In the genomic region with DNA sequence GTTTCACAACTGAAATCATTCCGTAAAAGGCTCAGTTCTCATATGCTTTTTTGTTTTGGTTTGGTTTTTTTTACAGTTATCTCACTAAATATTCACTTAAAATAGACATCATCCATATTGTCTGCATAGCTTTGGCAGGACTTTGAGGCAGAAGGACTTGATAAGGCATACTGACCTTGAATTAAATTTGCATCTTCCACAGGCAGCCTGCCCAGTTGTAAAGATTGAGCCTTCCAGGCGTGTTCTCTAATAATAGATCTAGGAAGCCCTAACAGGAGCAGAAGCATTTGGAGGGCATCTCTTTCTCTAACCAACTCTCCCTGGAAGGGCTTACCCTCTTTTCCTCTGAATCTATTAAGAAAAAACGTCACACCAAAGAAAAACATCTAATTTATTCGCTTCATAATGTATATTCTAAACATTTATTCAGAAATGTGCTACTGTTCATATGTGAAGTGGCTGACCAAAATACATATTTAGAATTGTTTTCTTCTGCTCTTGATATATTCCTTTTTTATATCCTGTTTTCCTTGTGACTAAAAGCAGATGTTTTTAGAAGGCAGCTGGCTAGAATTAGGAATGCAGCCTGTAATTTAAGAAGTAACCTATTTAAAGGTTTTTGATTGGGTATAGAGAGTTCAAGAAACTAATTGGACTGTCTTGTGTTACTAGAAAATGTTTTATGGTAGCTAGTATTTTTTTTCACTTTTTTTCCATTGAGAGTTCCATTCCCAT, we compare ENCODE assay signal across 15 cellular contexts. TPM values are rescaled to one million over a fixed set of nuclear protein-coding genes. Genes with fewer than 3 reads are reported as not detected.
DNase-seq lines count a peak whose midpoint lies in the region; ATAC-seq, FAIRE-seq and TF ChIP-seq lines count a peak whose summit lies in the region.
"Had no signal": no experiment of that assay in that cellular context is flagged by ENCODE, and none has a peak within 500 bp of the region (broad histone marks: within the 10 kb centered on the region; RNA-seq: fewer than 3 reads in every experiment).

No MANE protein-coding gene starts in this region.

- H3K27me3 Mint-ChIP-seq in activated T-cell treated with anti-CD3 and anti-CD28 coated beads, Interleukin-2, amount 50 U/mL, for 72 hours (ENCODE audit: low read depth) = no peaks in the 10 kb centered on the region
- H3K27me3 Mint-ChIP-seq: stimulated activated naive CD8-positive, alpha-beta T cell treated with anti-CD3 and anti-CD28 coated beads, Interleukin-15, Interleukin-2, amounts not matched to agents 100 ng/mL and 50 ng/mL, for 24 hours had no signal

- H3K9me3 Mint-ChIP-seq in activated T-cell treated with anti-CD3 and anti-CD28 coated beads, Interleukin-2, amount 50 U/mL, for 72 hours = peaks cover 0 to 2% of the 10 kb centered on the region in 2 donors
- H3K9me3 Mint-ChIP-seq: CD8-positive, alpha-beta T cell; natural killer cell; stimulated activated naive CD8-positive, alpha-beta T cell treated with anti-CD3 and anti-CD28 coated beads, Interleukin-15, Interleukin-2, amounts not matched to agents 100 ng/mL and 50 ng/mL, for 24 hours had no signal

- WGBS in heart right ventricle, 2 donors = 13 to 18% methylated on average over 4 of the region's 4 CpGs

- H3K9me3 ChIP-seq in heart right ventricle = no peaks in the 10 kb centered on the region

- peaks cover 0 to 10% (median 0%) of the 10 kb centered on the region in 9 donors for H3K36me3 ChIP-seq in heart right ventricle

- peak; percentile 73 for DNase-seq in DMS 273 (lab: John Stamatoyannopoulos, UW; ENCODE audit: unreplicated experiment)
- DNase-seq in amniotic epithelial cell (ENCODE audit: low read depth) = peak; percentile 77
- DNase-seq in heart right ventricle = peak in 1 of 2 donors; percentile 74
- no peak for DNase-seq in sciatic nerve (ENCODE audit: low spot score)
- DNase-seq in activated T-cell treated with anti-CD3 and anti-CD28 coated beads, Interleukin-2, amount 50 U/mL, for 72 hours = no peak
- no peak for DNase-seq in KBM-7
- no peak for DNase-seq in GM12892 (ENCODE audit: insufficient read length)
- DNase-seq: activated CD4-positive, CD25-positive, alpha-beta regulatory T cell treated with anti-CD3 and anti-CD28 coated beads, Interleukin-2, amount 50 U/mL, for 72 hours; activated gamma-delta T cell; CD8-positive, alpha-beta T cell; effector CD4-positive, alpha-beta T cell; natural killer cell; NCI-H345 had no signal

- H3K27ac Mint-ChIP-seq in activated T-cell treated with anti-CD3 and anti-CD28 coated beads, Interleukin-2, amount 50 U/mL, for 72 hours = no peak overlapping the region
- H3K27ac Mint-ChIP-seq: CD8-positive, alpha-beta T cell; stimulated activated naive CD8-positive, alpha-beta T cell treated with anti-CD3 and anti-CD28 coated beads, Interleukin-15, Interleukin-2, amounts not matched to agents 100 ng/mL and 50 ng/mL, for 24 hours had no signal

- H3K36me3 Mint-ChIP-seq in activated T-cell treated with anti-CD3 and anti-CD28 coated beads, Interleukin-2, amount 50 U/mL, for 72 hours (ENCODE audit: insufficient read depth in 2 of 2) = peaks cover 3 to 10% of the 10 kb centered on the region in 2 donors
- H3K36me3 Mint-ChIP-seq: natural killer cell had no signal

- peaks cover 0 to 56% (median 30%) of the 10 kb centered on the region in 9 donors for H3K4me1 ChIP-seq in heart right ventricle

- TF ChIP-seq CTCF in heart right ventricle (IDR thresholded peaks at IDR 0.05) = no peak

- FAIRE-seq in GM12892 (lab: Jason Lieb, UNC) = no peak

- H3K4me3 Mint-ChIP-seq in activated T-cell treated with anti-CD3 and anti-CD28 coated beads, Interleukin-2, amount 50 U/mL, for 72 hours = no peak overlapping the region
- H3K4me3 Mint-ChIP-seq: CD8-positive, alpha-beta T cell; natural killer cell; stimulated activated naive CD8-positive, alpha-beta T cell treated with anti-CD3 and anti-CD28 coated beads, Interleukin-15, Interleukin-2, amounts not matched to agents 100 ng/mL and 50 ng/mL, for 24 hours had no signal

- H3K4me3 ChIP-seq in heart right ventricle = peak overlapping the region in 4 of 10 donors; percentile 1 to 14 (median 6)

- H3K27me3 ChIP-seq in heart right ventricle = no peaks in the 10 kb centered on the region

- H3K4me1 Mint-ChIP-seq in activated T-cell treated with anti-CD3 and anti-CD28 coated beads, Interleukin-2, amount 50 U/mL, for 72 hours (ENCODE audit: low read depth) = peaks cover 23% of the 10 kb centered on the region

- no peak for TF ChIP-seq POLR2A in GM12892 (IDR thresholded peaks at IDR 0.05; ENCODE audit: low read depth, low read length)

- intact Hi-C loops in heart right ventricle (cut with DNase I) (no loop called here), sciatic nerve (cut with DNase I) (no loop called here)

- in situ Hi-C loops in KBM-7 (cut with MboI; ENCODE audit: low pct_unique_long_range_greater_than_20kb, low sequenced_read_pairs) = no loop called here

- ATAC-seq in heart right ventricle (peak; percentile 86 to 97 (median 94)), sciatic nerve (peak; percentile 36), GM19467 (IDR thresholded peaks at IDR 0.05; ENCODE audit: unreplicated experiment) (no peak)
- ATAC-seq in activated T-cell treated with anti-CD3 and anti-CD28 coated beads, Interleukin-2, amount 50 U/mL, for 72 hours (replicated peaks in 1 of 2) = no peak
- ATAC-seq: CD8-positive, alpha-beta T cell; natural killer cell had no signal

- peak overlapping the region; percentile 26 to 87 (median 72) for H3K27ac ChIP-seq in heart right ventricle

RNA-seq across cellular contexts. Expression of gene DESI2, which starts 20.2 kb away (rescaled TPM):
- total RNA-seq in heart right ventricle (10 to 100 TPM; 16.4 to 24.0 (median 21.0) TPM), sciatic nerve (19.3 TPM)
- 10 to 100 TPM; 11.7 to 11.9 TPM for polyA plus RNA-seq in heart right ventricle
- 10 to 100 TPM; 35.0 to 41.0 TPM for total RNA-seq in activated T-cell treated with anti-CD3 and anti-CD28 coated beads, Interleukin-2, amount 50 U/mL, for 72 hours
- polyA plus RNA-seq in GM12892 (2012; ENCODE audit: missing spikeins) = 9.4 TPM

Comparison
In these comparisons a context has a peak if more than half of its experiments do, and no peak if none do; other contexts are left out.
1. DNase-seq: peak in DMS 273 (single experiment) and amniotic epithelial cell (single experiment); none in sciatic nerve (single experiment), activated T-cell treated with anti-CD3 and anti-CD28 coated beads, Interleukin-2, amount 50 U/mL, for 72 hours (0 of 2), KBM-7 (single experiment) and GM12892 (single experiment).
2. ATAC-seq: peak in heart right ventricle (8 of 8) and sciatic nerve (single experiment); none in GM19467 (single experiment) and activated T-cell treated with anti-CD3 and anti-CD28 coated beads, Interleukin-2, amount 50 U/mL, for 72 hours (0 of 2).